ENCODE assay signal across 2 cellular contexts in the genomic region with DNA sequence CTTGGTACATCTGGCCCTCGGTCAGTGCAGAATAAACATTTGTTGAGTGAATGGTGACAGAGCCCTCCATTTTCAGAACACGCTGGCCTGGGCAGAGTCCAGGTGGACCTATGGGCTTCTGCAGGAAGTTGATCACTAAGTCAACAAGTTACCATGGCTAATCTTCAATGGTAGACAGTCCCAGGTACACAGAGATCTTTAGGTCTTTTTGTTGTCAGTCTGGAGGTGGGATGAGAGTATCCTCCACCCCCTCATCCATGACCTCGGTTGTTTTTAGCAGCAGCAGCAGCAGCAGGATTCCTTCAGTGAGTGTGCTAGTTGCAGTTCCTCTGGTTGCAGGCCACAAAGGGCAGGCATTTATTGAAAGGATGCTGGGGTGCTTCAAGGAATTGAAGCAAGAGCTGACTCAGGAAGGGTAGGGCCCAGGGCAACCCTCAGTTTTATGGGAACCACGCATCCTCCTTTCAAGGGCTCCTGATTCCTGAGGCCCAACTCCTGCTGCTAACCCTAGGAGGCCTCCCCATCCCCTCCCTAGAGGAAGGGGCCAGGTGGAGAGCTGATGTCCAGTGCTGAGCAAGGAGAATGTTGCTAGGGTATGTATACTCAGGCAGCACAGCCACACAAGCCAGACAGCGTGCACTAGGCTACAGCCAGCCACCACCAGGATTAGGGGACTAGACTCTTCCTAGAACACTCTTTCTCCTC.
TF ChIP-seq lines count a peak whose summit lies in the region.

No MANE protein-coding gene starts in this region.

TF ChIP-seq in GM12891, 5 proteins besides CTCF, POLR2A, EP300 and RAD21:
- TF ChIP-seq PAX5 (IDR thresholded peaks at IDR 0.05; ENCODE audit: insufficient read depth, low read length, severe bottlenecking) = no peak
- TF ChIP-seq SPI1 (IDR thresholded peaks at IDR 0.05; ENCODE audit: low read depth, low read length) = 0 out of 2 replicates have a peak, but pooled peaks have one; percentile 3
- TF ChIP-seq TAF1 (IDR thresholded peaks at IDR 0.05; ENCODE audit: low read depth, low read length) = no peak

TF ChIP-seq in GM23338, 12 proteins besides CTCF, POLR2A, EP300 and RAD21:
- TF ChIP-seq STAT1 (IDR thresholded peaks at IDR 0.05; ENCODE audit: unreplicated experiment) (no peak), POLR2AphosphoS5 (IDR thresholded peaks at IDR 0.05; ENCODE audit: low read depth) (no peak), ZNF331 (CRISPR knock-in tag; IDR thresholded peaks at IDR 0.05; ENCODE audit: low read depth) (no peak), NANOG (IDR thresholded peaks at IDR 0.05; ENCODE audit: borderline replicate concordance) (no peak), CREB1 (CRISPR knock-in tag; IDR thresholded peaks at IDR 0.05; ENCODE audit: low read depth) (no peak), ZNF114 (CRISPR knock-in tag; IDR thresholded peaks at IDR 0.05) (no peak), EZH2phosphoT487 (IDR thresholded peaks at IDR 0.05; ENCODE audit: unreplicated experiment) (no peak), EZH2 (IDR thresholded peaks at IDR 0.05; ENCODE audit: low read depth, unreplicated experiment) (no peak), JUNB (IDR thresholded peaks at IDR 0.05; ENCODE audit: unreplicated experiment) (no peak)
- TF ChIP-seq, protein P1, sequence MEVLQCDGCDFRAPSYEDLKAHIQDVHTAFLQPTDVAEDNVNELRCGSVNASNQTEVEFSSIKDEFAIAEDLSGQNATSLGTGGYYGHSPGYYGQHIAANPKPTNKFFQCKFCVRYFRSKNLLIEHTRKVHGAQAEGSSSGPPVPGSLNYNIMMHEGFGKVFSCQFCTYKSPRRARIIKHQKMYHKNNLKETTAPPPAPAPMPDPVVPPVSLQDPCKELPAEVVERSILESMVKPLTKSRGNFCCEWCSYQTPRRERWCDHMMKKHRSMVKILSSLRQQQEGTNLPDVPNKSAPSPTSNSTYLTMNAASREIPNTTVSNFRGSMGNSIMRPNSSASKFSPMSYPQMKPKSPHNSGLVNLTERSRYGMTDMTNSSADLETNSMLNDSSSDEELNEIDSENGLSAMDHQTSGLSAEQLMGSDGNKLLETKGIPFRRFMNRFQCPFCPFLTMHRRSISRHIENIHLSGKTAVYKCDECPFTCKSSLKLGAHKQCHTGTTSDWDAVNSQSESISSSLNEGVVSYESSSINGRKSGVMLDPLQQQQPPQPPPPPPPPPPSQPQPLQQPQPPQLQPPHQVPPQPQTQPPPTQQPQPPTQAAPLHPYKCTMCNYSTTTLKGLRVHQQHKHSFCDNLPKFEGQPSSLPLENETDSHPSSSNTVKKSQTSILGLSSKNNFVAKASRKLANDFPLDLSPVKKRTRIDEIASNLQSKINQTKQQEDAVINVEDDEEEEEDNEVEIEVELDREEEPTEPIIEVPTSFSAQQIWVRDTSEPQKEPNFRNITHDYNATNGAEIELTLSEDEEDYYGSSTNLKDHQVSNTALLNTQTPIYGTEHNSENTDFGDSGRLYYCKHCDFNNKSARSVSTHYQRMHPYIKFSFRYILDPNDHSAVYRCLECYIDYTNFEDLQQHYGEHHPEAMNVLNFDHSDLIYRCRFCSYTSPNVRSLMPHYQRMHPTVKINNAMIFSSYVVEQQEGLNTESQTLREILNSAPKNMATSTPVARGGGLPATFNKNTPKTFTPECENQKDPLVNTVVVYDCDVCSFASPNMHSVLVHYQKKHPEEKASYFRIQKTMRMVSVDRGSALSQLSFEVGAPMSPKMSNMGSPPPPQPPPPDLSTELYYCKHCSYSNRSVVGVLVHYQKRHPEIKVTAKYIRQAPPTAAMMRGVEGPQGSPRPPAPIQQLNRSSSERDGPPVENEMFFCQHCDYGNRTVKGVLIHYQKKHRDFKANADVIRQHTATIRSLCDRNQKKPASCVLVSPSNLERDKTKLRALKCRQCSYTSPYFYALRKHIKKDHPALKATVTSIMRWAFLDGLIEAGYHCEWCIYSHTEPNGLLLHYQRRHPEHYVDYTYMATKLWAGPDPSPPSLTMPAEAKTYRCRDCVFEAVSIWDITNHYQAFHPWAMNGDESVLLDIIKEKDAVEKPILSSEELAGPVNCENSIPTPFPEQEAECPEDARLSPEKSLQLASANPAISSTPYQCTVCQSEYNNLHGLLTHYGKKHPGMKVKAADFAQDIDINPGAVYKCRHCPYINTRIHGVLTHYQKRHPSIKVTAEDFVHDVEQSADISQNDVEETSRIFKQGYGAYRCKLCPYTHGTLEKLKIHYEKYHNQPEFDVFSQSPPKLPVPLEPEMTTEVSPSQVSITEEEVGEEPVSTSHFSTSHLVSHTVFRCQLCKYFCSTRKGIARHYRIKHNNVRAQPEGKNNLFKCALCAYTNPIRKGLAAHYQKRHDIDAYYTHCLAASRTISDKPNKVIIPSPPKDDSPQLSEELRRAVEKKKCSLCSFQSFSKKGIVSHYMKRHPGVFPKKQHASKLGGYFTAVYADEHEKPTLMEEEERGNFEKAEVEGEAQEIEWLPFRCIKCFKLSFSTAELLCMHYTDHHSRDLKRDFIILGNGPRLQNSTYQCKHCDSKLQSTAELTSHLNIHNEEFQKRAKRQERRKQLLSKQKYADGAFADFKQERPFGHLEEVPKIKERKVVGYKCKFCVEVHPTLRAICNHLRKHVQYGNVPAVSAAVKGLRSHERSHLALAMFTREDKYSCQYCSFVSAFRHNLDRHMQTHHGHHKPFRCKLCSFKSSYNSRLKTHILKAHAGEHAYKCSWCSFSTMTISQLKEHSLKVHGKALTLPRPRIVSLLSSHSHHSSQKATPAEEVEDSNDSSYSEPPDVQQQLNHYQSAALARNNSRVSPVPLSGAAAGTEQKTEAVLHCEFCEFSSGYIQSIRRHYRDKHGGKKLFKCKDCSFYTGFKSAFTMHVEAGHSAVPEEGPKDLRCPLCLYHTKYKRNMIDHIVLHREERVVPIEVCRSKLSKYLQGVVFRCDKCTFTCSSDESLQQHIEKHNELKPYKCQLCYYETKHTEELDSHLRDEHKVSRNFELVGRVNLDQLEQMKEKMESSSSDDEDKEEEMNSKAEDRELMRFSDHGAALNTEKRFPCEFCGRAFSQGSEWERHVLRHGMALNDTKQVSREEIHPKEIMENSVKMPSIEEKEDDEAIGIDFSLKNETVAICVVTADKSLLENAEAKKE (CRISPR knock-in tag; IDR thresholded peaks at IDR 0.05) = no peak
- TF ChIP-seq, protein P2, sequence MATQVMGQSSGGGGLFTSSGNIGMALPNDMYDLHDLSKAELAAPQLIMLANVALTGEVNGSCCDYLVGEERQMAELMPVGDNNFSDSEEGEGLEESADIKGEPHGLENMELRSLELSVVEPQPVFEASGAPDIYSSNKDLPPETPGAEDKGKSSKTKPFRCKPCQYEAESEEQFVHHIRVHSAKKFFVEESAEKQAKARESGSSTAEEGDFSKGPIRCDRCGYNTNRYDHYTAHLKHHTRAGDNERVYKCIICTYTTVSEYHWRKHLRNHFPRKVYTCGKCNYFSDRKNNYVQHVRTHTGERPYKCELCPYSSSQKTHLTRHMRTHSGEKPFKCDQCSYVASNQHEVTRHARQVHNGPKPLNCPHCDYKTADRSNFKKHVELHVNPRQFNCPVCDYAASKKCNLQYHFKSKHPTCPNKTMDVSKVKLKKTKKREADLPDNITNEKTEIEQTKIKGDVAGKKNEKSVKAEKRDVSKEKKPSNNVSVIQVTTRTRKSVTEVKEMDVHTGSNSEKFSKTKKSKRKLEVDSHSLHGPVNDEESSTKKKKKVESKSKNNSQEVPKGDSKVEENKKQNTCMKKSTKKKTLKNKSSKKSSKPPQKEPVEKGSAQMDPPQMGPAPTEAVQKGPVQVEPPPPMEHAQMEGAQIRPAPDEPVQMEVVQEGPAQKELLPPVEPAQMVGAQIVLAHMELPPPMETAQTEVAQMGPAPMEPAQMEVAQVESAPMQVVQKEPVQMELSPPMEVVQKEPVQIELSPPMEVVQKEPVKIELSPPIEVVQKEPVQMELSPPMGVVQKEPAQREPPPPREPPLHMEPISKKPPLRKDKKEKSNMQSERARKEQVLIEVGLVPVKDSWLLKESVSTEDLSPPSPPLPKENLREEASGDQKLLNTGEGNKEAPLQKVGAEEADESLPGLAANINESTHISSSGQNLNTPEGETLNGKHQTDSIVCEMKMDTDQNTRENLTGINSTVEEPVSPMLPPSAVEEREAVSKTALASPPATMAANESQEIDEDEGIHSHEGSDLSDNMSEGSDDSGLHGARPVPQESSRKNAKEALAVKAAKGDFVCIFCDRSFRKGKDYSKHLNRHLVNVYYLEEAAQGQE (IDR thresholded peaks at IDR 0.05; ENCODE audit: unreplicated experiment) = no peak
- TF ChIP-seq, protein P3, sequence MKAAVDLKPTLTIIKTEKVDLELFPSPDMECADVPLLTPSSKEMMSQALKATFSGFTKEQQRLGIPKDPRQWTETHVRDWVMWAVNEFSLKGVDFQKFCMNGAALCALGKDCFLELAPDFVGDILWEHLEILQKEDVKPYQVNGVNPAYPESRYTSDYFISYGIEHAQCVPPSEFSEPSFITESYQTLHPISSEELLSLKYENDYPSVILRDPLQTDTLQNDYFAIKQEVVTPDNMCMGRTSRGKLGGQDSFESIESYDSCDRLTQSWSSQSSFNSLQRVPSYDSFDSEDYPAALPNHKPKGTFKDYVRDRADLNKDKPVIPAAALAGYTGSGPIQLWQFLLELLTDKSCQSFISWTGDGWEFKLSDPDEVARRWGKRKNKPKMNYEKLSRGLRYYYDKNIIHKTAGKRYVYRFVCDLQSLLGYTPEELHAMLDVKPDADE (IDR thresholded peaks at IDR 0.05) = no peak
